ENCODE assay signal across 13 cellular contexts in genomic region chr18:44852818-44853217, GRCh38.
DNase-seq lines count a peak whose midpoint lies in the region; ATAC-seq, FAIRE-seq and TF ChIP-seq lines count a peak whose summit lies in the region.
"Had no signal": no experiment of that assay in that cellular context is flagged by ENCODE, and none has a peak within 500 bp of the region (broad histone marks: within the 10 kb centered on the region; RNA-seq: fewer than 3 reads in every experiment).

No MANE protein-coding gene starts in this region.

- TF ChIP-seq EP300 in HepG2 (IDR thresholded peaks at IDR 0.05; ENCODE audit: low read depth in 2 of 2, low read length in 2 of 2) (no peak), HepG2 (CRISPR knock-in tag; IDR thresholded peaks at IDR 0.05; ENCODE audit: borderline replicate concordance) (no peak)

- no peak overlapping the region for H3K4me3 Mint-ChIP-seq in Caco-2 (ENCODE audit: unreplicated experiment)

- in situ Hi-C loops in HepG2 (cut with HindIII; ENCODE audit: extremely low pct_ligation_motif_present, low pct_unique_long_range_greater_than_20kb), result no loop called here
- in situ Hi-C loops in GM23248 (cut with MboI), result no loop called here

- TF ChIP-seq POLR2A in HepG2 (IDR thresholded peaks at IDR 0.05; ENCODE audit: insufficient read depth in 1 of 2, low read depth in 2 of 2, low read length in 2 of 2), result no peak
- TF ChIP-seq POLR2A in prostate gland (IDR thresholded peaks at IDR 0.05), result no peak

- H3K4me1 Mint-ChIP-seq in Caco-2 (ENCODE audit: low read depth, unreplicated experiment), result peaks cover 4% of the 10 kb centered on the region

- H3K4me3 ChIP-seq in BLaER1 treated with 17β-estradiol and CSF1 and Interleukin-3, amounts not matched to agents 10 nM and 100 nM, result no peak overlapping the region
- H3K4me3 ChIP-seq in HepG2 (replicated peaks in 1 of 3; ENCODE audit: insufficient read depth in 1 of 3, low read depth in 2 of 3, low read length in 3 of 3) (no peak overlapping the region), Caco-2 (ENCODE audit: low read depth, low read length) (no peak overlapping the region), GM23248 (no peak overlapping the region), prostate gland (no peak overlapping the region)
- H3K4me3 ChIP-seq: lower lobe of right lung had no signal

- intact Hi-C loops in HepG2 (cut with micrococcal nuclease; ENCODE audit: unreplicated experiment) (no loop called here), Caco-2 (cut with micrococcal nuclease; ENCODE audit: unreplicated experiment) (no loop called here), prostate gland (cut with DNase I) (no loop called here)

- peak; percentile 31; the same call in 1 of the 3 replicates for ATAC-seq in HepG2

- POLR2A ChIA-PET in HepG2 (lab: Yijun Ruan, JAX) (no interaction called here), Caco-2 (lab: Charles Lee) (no interaction called here)

- H3K9ac ChIP-seq in BLaER1 treated with 17β-estradiol and CSF1 and Interleukin-3, amounts not matched to agents 10 nM and 100 nM, result no peak overlapping the region
- H3K9ac ChIP-seq in HepG2 (ENCODE audit: insufficient read depth, low read depth, low read length), result no peak overlapping the region
- H3K9ac ChIP-seq in GM23248, result no peak overlapping the region

- H3K36me3 ChIP-seq in BLaER1 treated with 17β-estradiol and CSF1 and Interleukin-3, amounts not matched to agents 10 nM and 100 nM, result no peaks in the 10 kb centered on the region
- H3K36me3 ChIP-seq in HepG2 (replicated peaks in 1 of 2; ENCODE audit: control insufficient read depth in 1 of 2, insufficient read depth in 2 of 2, low read length in 2 of 2), result no peaks in the 10 kb centered on the region
- no peaks in the 10 kb centered on the region for H3K36me3 ChIP-seq in Caco-2 (ENCODE audit: control insufficient read depth, insufficient read depth, low read length)
- H3K36me3 ChIP-seq in GM23248 (ENCODE audit: low read depth), result no peaks in the 10 kb centered on the region
- H3K36me3 ChIP-seq in prostate gland, result no peaks in the 10 kb centered on the region
- H3K36me3 ChIP-seq: lower lobe of right lung had no signal

- peak overlapping the region in 7 of 11 experiments; percentile 54 to 77 (median 76); a peak in 12 of 22 replicates for H3K4me2 ChIP-seq in BLaER1 treated with 17β-estradiol and CSF1 and Interleukin-3, amounts not matched to agents 10 nM and 100 nM
- H3K4me2 ChIP-seq in HepG2 (ENCODE audit: low read depth, low read length), result no peak overlapping the region
- H3K4me2 ChIP-seq in GM23248 (ENCODE audit: unreplicated experiment), result no peak overlapping the region

- no peaks in the 10 kb centered on the region; a peak in 1 of 22 replicates for H3K9me3 ChIP-seq in BLaER1 treated with 17β-estradiol and CSF1 and Interleukin-3, amounts not matched to agents 10 nM and 100 nM (replicated peaks in 1 of 11)
- H3K9me3 ChIP-seq in HepG2 (ENCODE audit: low read length), result no peaks in the 10 kb centered on the region
- no peaks in the 10 kb centered on the region for H3K9me3 ChIP-seq in Caco-2
- no peaks in the 10 kb centered on the region for H3K9me3 ChIP-seq in GM23248 (ENCODE audit: low read depth)
- no peaks in the 10 kb centered on the region for H3K9me3 ChIP-seq in prostate gland
- H3K9me3 ChIP-seq: lower lobe of right lung had no signal

- DNase-seq in NCI-H1092 treated with DMSO at 0.1 percent for 48 hours (lab: John Stamatoyannopoulos, UW) (peak; percentile 97), NCI-H82 (lab: John Stamatoyannopoulos, UW) (peak; percentile 59), HepG2 (ENCODE audit: low spot score) (no peak), Caco-2 (no peak), GM23248 (no peak), prostate gland (ENCODE audit: low spot score) (no peak)
- DNase-seq in activated CD4-positive, alpha-beta T cell treated with anti-CD3 and anti-CD28 coated beads, Interleukin-2, amount 50 U/mL, for 1 hour, result no peak
- DNase-seq: activated CD4-positive, CD25-positive, alpha-beta regulatory T cell; effector CD4-positive, alpha-beta T cell; lower lobe of right lung; NCI-H526 treated with DMSO at 0.1 percent for 48 hours had no signal

- H3K27me3 ChIP-seq in BLaER1 treated with 17β-estradiol and CSF1 and Interleukin-3, amounts not matched to agents 10 nM and 100 nM, result peaks cover 0 to 6% (median 0%) of the 10 kb centered on the region in 11 experiments; a peak in 1 of 22 replicates
- H3K27me3 ChIP-seq in HepG2 (ENCODE audit: control insufficient read depth in 1 of 2, insufficient read depth in 2 of 2, low read length in 2 of 2) (no peaks in the 10 kb centered on the region), Caco-2 (replicated peaks; ENCODE audit: control insufficient read depth, insufficient read depth, low read length) (no peaks in the 10 kb centered on the region), GM23248 (replicated peaks; ENCODE audit: insufficient read depth) (no peaks in the 10 kb centered on the region), prostate gland (replicated peaks; ENCODE audit: insufficient read depth) (no peaks in the 10 kb centered on the region)

- no peaks in the 10 kb centered on the region for H3K9me2 ChIP-seq in GM23248 (ENCODE audit: insufficient read depth)

- no peaks in the 10 kb centered on the region for H3F3A ChIP-seq in GM23248 (ENCODE audit: insufficient read depth)

- FAIRE-seq in HepG2 (lab: Jason Lieb, UNC), result no peak

- no peak overlapping the region for H3K27ac ChIP-seq in BLaER1 treated with 17β-estradiol and CSF1 and Interleukin-3, amounts not matched to agents 10 nM and 100 nM
- H3K27ac ChIP-seq in HepG2 (ENCODE audit: extremely low read length, insufficient read depth, low read length), result no peak overlapping the region
- H3K27ac ChIP-seq in GM23248, result no peak overlapping the region
- H3K27ac ChIP-seq in prostate gland, result no peak overlapping the region
- H3K27ac ChIP-seq: lower lobe of right lung had no signal

- CTCF ChIA-PET in HepG2 (lab: Yijun Ruan, JAX; ENCODE audit: low intra/inter-chr PET ratio, low total read pairs), result no interaction called here
- CTCF ChIA-PET in Caco-2 (lab: Charles Lee), result no interaction called here

- no peaks in the 10 kb centered on the region for H3K27me3 Mint-ChIP-seq in Caco-2 (ENCODE audit: insufficient read depth, unreplicated experiment)
- H3K27me3 Mint-ChIP-seq: IgD-negative memory B cell had no signal

- TF ChIP-seq RAD21 in HepG2 (CRISPR knock-in tag; IDR thresholded peaks at IDR 0.05), result no peak

- H3K9me3 Mint-ChIP-seq in Caco-2 (ENCODE audit: unreplicated experiment), result no peaks in the 10 kb centered on the region
- H3K9me3 Mint-ChIP-seq: IgD-negative memory B cell had no signal

- no peak overlapping the region for H2AFZ ChIP-seq in HepG2 (ENCODE audit: low read length)
- H2AFZ ChIP-seq in GM23248, result no peak overlapping the region

- H3K79me2 ChIP-seq in HepG2 (ENCODE audit: insufficient read depth, low read length), result no peaks in the 10 kb centered on the region
- no peaks in the 10 kb centered on the region for H3K79me2 ChIP-seq in GM23248 (ENCODE audit: insufficient read depth)

- H3K4me1 ChIP-seq in BLaER1 treated with 17β-estradiol and CSF1 and Interleukin-3, amounts not matched to agents 10 nM and 100 nM, result peaks cover 8 to 56% (median 46%) of the 10 kb centered on the region in 10 experiments; a peak in 19 of 20 replicates
- H3K4me1 ChIP-seq in HepG2 (ENCODE audit: insufficient read depth, low read length) (no peaks in the 10 kb centered on the region), Caco-2 (no peaks in the 10 kb centered on the region), GM23248 (ENCODE audit: insufficient read depth) (no peaks in the 10 kb centered on the region), prostate gland (replicated peaks) (no peaks in the 10 kb centered on the region)

- H3K36me3 Mint-ChIP-seq in Caco-2 (ENCODE audit: insufficient read depth, unreplicated experiment), result no peaks in the 10 kb centered on the region

- TF ChIP-seq CTCF in HepG2 (CRISPR knock-in tag; IDR thresholded peaks at IDR 0.05) (no peak), Caco-2 (IDR thresholded peaks at IDR 0.05; ENCODE audit: insufficient read depth in 1 of 2, low read depth in 1 of 2, low read length in 1 of 2, severe bottlenecking in 1 of 2, unreplicated experiment in 1 of 2) (no peak), prostate gland (IDR thresholded peaks at IDR 0.05) (no peak)

- H3K27ac Mint-ChIP-seq in Caco-2 (ENCODE audit: unreplicated experiment), result no peak overlapping the region
- H3K27ac Mint-ChIP-seq: IgD-negative memory B cell had no signal

- no TSS peak for BruUV-seq in HepG2 (replicated peaks; lab: Mats Ljungman, UMichigan)
- BruUV-seq in Caco-2 (replicated peaks; lab: Mats Ljungman, UMichigan), result no TSS peak

- peaks cover 0 to 9% (median 0%) of the 10 kb centered on the region in 11 experiments; a peak in 1 of 22 replicates for H4K20me1 ChIP-seq in BLaER1 treated with 17β-estradiol and CSF1 and Interleukin-3, amounts not matched to agents 10 nM and 100 nM
- H4K20me1 ChIP-seq in HepG2 (ENCODE audit: insufficient read depth, low read length) (no peaks in the 10 kb centered on the region), GM23248 (ENCODE audit: insufficient read depth) (no peaks in the 10 kb centered on the region)

TF ChIP-seq in HepG2, 621 proteins besides CTCF, POLR2A, EP300 and RAD21 (continues in another document):
- TF ChIP-seq ZNF33B (CRISPR knock-in tag; IDR thresholded peaks at IDR 0.05) (no peak), ZNF512 (CRISPR knock-in tag; IDR thresholded peaks at IDR 0.05) (no peak), HNF4A (CRISPR knock-in tag; IDR thresholded peaks at IDR 0.05) (0 out of 2 replicates have a peak, but pooled peaks have one; percentile 20), ZNF431 (CRISPR knock-in tag; IDR thresholded peaks at IDR 0.05; ENCODE audit: borderline replicate concordance, low read depth) (no peak)

Comparison
In these comparisons a context has a peak if more than half of its experiments do, and no peak if none do; other contexts are left out.
1. H3K4me2 ChIP-seq: peak in BLaER1 treated with 17β-estradiol and CSF1 and Interleukin-3, amounts not matched to agents 10 nM and 100 nM (7 of 11); none in HepG2 (single experiment) and GM23248 (single experiment).
2. DNase-seq: peak in NCI-H1092 treated with DMSO at 0.1 percent for 48 hours (single experiment) and NCI-H82 (single experiment); none in HepG2 (single experiment), activated CD4-positive, alpha-beta T cell treated with anti-CD3 and anti-CD28 coated beads, Interleukin-2, amount 50 U/mL, for 1 hour (single experiment), Caco-2 (0 of 2), GM23248 (single experiment) and prostate gland (single experiment).